Comparison of ENCODE assay signal across 7 cellular contexts in the genomic region with DNA sequence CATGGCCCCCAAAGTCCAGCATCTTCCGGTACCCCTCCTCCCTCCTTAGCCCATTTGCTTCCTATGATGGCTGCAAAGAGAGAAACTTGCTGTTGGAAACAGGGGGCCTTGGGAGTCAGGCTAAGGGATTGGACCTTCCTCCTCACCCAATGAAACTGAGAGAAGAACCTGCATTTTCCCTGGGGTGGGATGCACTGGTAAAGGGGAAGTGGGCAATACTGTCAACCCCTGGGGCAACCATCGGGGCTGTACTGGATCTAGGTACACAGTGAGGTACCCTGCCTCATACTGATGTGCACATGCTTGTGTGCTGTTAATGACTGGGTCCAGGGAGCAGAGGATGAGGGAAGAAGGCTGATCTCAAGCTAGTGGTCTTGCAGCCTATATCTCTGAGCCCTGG. TPM values are rescaled to one million over a fixed set of nuclear protein-coding genes. Genes with fewer than 3 reads are reported as not detected.
DNase-seq lines count a peak whose midpoint lies in the region; TF ChIP-seq lines count a peak whose summit lies in the region.
"Had no signal": no experiment of that assay in that cellular context is flagged by ENCODE, and none has a peak within 500 bp of the region (broad histone marks: within the 10 kb centered on the region; RNA-seq: fewer than 3 reads in every experiment).

No MANE protein-coding gene starts in this region.

- no peak overlapping the region for H4K12ac ChIP-seq in trophoblast cell (ENCODE audit: low read depth, low read length)

- H3K4me2 ChIP-seq in OCI-LY3 (ENCODE audit: low read length) (peak overlapping the region; percentile 38), trophoblast cell (ENCODE audit: low read length) (no peak overlapping the region), PC-9 (no peak overlapping the region)
- H3K4me2 ChIP-seq: smooth muscle cell had no signal

- H2BK5ac ChIP-seq in trophoblast cell (ENCODE audit: low read depth, low read length, poor library complexity): no peak overlapping the region

- DNase-seq in trophoblast cell: no peak
- no peak for DNase-seq in PC-9
- DNase-seq in BE2C: no peak
- DNase-seq: esophagus squamous epithelium had no signal

- H3K27me3 ChIP-seq in OCI-LY3 (ENCODE audit: low read depth, low read length) (peaks cover 2% of the 10 kb centered on the region; the same call in 1 of the 2 replicates), trophoblast cell (ENCODE audit: insufficient read depth, low read length) (no peaks in the 10 kb centered on the region), PC-9 (ENCODE audit: insufficient read depth, low read depth) (no peaks in the 10 kb centered on the region), BE2C (no peaks in the 10 kb centered on the region)

- H3K4me3 ChIP-seq in OCI-LY3 (ENCODE audit: low read length): no peak overlapping the region
- H3K4me3 ChIP-seq in trophoblast cell (ENCODE audit: low read depth, low read length): no peak overlapping the region
- H3K4me3 ChIP-seq in PC-9: no peak overlapping the region
- no peak overlapping the region for H3K4me3 ChIP-seq in BE2C (ENCODE audit: low read depth, low read length)
- H3K4me3 ChIP-seq: esophagus squamous epithelium, smooth muscle cell had no signal

- H3K14ac ChIP-seq in trophoblast cell (ENCODE audit: low read length): no peak overlapping the region

- POLR2A ChIA-PET in PC-9 (lab: Charles Lee; ENCODE audit: unreplicated experiment): no interaction called here

- H3K9ac ChIP-seq in OCI-LY3 (ENCODE audit: low read length) (no peak overlapping the region), trophoblast cell (ENCODE audit: low read length) (no peak overlapping the region)

- H3K27ac ChIP-seq in OCI-LY3 (ENCODE audit: low read length) (no peak overlapping the region), trophoblast cell (ENCODE audit: low read depth, low read length) (no peak overlapping the region), PC-9 (no peak overlapping the region)
- H3K27ac ChIP-seq: esophagus squamous epithelium had no signal

- H3K9me2 ChIP-seq in PC-9 (ENCODE audit: insufficient read depth): no peaks in the 10 kb centered on the region

- no peak overlapping the region for H4K8ac ChIP-seq in trophoblast cell (ENCODE audit: low read depth, low read length)

- H2AFZ ChIP-seq in OCI-LY3 (ENCODE audit: low read depth, low read length) (peak overlapping the region; percentile 47), trophoblast cell (ENCODE audit: insufficient read depth, low read length, poor library complexity) (no peak overlapping the region), PC-9 (no peak overlapping the region)

- H2BK12ac ChIP-seq in trophoblast cell (ENCODE audit: low read length): peak overlapping the region; percentile 13

- H3K9me3 ChIP-seq in OCI-LY3 (ENCODE audit: insufficient read depth, low read length): no peaks in the 10 kb centered on the region
- no peaks in the 10 kb centered on the region for H3K9me3 ChIP-seq in trophoblast cell (ENCODE audit: insufficient read depth, low read depth, low read length)
- no peaks in the 10 kb centered on the region for H3K9me3 ChIP-seq in PC-9 (ENCODE audit: insufficient read depth, low read depth)
- no peaks in the 10 kb centered on the region for H3K9me3 ChIP-seq in BE2C
- H3K9me3 ChIP-seq: esophagus squamous epithelium had no signal

- H3K79me2 ChIP-seq in OCI-LY3 (ENCODE audit: low read length) (no peaks in the 10 kb centered on the region), trophoblast cell (ENCODE audit: control insufficient read depth, insufficient read depth, low read length, poor library complexity) (no peaks in the 10 kb centered on the region), PC-9 (ENCODE audit: low read depth) (no peaks in the 10 kb centered on the region)

- no peak overlapping the region for H3K23ac ChIP-seq in trophoblast cell (ENCODE audit: low read length)

- no TSS peak for BruUV-seq in PC-9 (replicated peaks; lab: Mats Ljungman, UMichigan)

- H4K20me1 ChIP-seq in OCI-LY3 (ENCODE audit: insufficient read depth, low read length): no peaks in the 10 kb centered on the region
- H4K20me1 ChIP-seq in PC-9 (ENCODE audit: insufficient read depth): no peaks in the 10 kb centered on the region

- H4K91ac ChIP-seq in trophoblast cell (ENCODE audit: low read depth, low read length): no peak overlapping the region

- H2BK120ac ChIP-seq in trophoblast cell (ENCODE audit: insufficient read depth, low read length, poor library complexity): no peak overlapping the region

- H3K79me1 ChIP-seq in trophoblast cell (ENCODE audit: low read length): no peaks in the 10 kb centered on the region

- no peak overlapping the region for H3K18ac ChIP-seq in trophoblast cell (ENCODE audit: low read length)

- H3F3A ChIP-seq in PC-9 (ENCODE audit: insufficient read depth, low read depth): no peaks in the 10 kb centered on the region

- CTCF ChIA-PET in PC-9 (lab: Charles Lee): interaction anchor here (1.0 to 1.1 kb wide), 3 partner anchors 42 to 321 kb away, joined by 6 to 10 read pairs (median 6); no protein-coding TSS in a partner anchor

- no peak overlapping the region for H3K4ac ChIP-seq in trophoblast cell (ENCODE audit: low read depth, low read length)

- TF ChIP-seq CTCF in OCI-LY3 (IDR thresholded peaks at IDR 0.05; ENCODE audit: low read depth, low read length): no peak
- TF ChIP-seq CTCF in PC-9 (conservative IDR thresholded peaks at IDR 0.05): no peak
- no peak for TF ChIP-seq CTCF in BE2C (IDR thresholded peaks at IDR 0.05; ENCODE audit: low read depth, low read length)

- H3K36me3 ChIP-seq in OCI-LY3 (replicated peaks; ENCODE audit: low read depth, low read length) (no peaks in the 10 kb centered on the region), trophoblast cell (ENCODE audit: control insufficient read depth in 1 of 2, insufficient read depth in 2 of 2, low read length in 2 of 2) (no peaks in the 10 kb centered on the region), PC-9 (ENCODE audit: low read depth) (no peaks in the 10 kb centered on the region), BE2C (no peaks in the 10 kb centered on the region)
- H3K36me3 ChIP-seq: esophagus squamous epithelium had no signal

- no peak overlapping the region for H2AK5ac ChIP-seq in trophoblast cell (ENCODE audit: low read length)

- intact Hi-C loops in PC-9 (cut with micrococcal nuclease; ENCODE audit: unreplicated experiment): loop anchor here (1.0 to 2.0 kb wide), 6 partner anchors 77 to 447 kb away; no protein-coding TSS in a partner anchor

- no CpG with 5 or more reads among the region's 2 CpGs for WGBS in trophoblast cell (ENCODE audit: extremely low coverage, insufficient coverage, insufficient read length)

- H3K4me1 ChIP-seq in OCI-LY3 (ENCODE audit: low read length): peaks cover 8% of the 10 kb centered on the region
- no peaks in the 10 kb centered on the region for H3K4me1 ChIP-seq in trophoblast cell (ENCODE audit: control insufficient read depth in 1 of 2, insufficient read depth in 2 of 2, low read length in 2 of 2)
- peaks cover 7% of the 10 kb centered on the region; the same call in 1 of the 2 replicates for H3K4me1 ChIP-seq in PC-9 (replicated peaks; ENCODE audit: insufficient read depth)
- H3K4me1 ChIP-seq in BE2C: peaks cover 5% of the 10 kb centered on the region

RNA-seq across cellular contexts. Expression of gene JPH4, which starts 11.0 kb away (rescaled TPM):
- 0.03 TPM in 1 of 2 replicates, not detected in the other for polyA plus RNA-seq in trophoblast cell (2013)
- total RNA-seq in PC-9 (2021): not detected in 2 replicates
- polyA plus RNA-seq in BE2C (2012; ENCODE audit: insufficient read depth, insufficient read length, low read depth): 186 TPM
- total RNA-seq: CD8-positive, alpha-beta T cell had no signal
- polyA plus RNA-seq: smooth muscle cell had no signal

RNA-seq across cellular contexts. Expression of gene AP1G2, which starts 22.0 kb away (rescaled TPM):
- polyA plus RNA-seq in trophoblast cell (2013): 91.9 and 92.6 TPM in 2 replicates
- total RNA-seq in PC-9 (2021): 128 and 160 TPM in 2 replicates
- 46.6 TPM for polyA plus RNA-seq in BE2C (2012; ENCODE audit: insufficient read depth, insufficient read length, low read depth)

RNA-seq across cellular contexts. Expression of gene THTPA, which starts 33.5 kb away (rescaled TPM):
- polyA plus RNA-seq in trophoblast cell (2013): 2.4 and 2.5 TPM in 2 replicates
- total RNA-seq in PC-9 (2021): 3.4 and 4.1 TPM in 2 replicates
- 11.2 TPM for polyA plus RNA-seq in BE2C (2012; ENCODE audit: insufficient read depth, insufficient read length, low read depth)

RNA-seq across cellular contexts. Expression of gene ZFHX2, which starts 38.0 kb away (rescaled TPM):
- 1.1 and 1.2 TPM in 2 replicates for polyA plus RNA-seq in trophoblast cell (2013)
- 3.7 and 5.3 TPM in 2 replicates for total RNA-seq in PC-9 (2021)
- 5.2 TPM for polyA plus RNA-seq in BE2C (2012; ENCODE audit: insufficient read depth, insufficient read length, low read depth)

RNA-seq across cellular contexts. Expression of gene DHRS2, which starts 46.6 kb away (rescaled TPM):
- 13.6 and 14.0 TPM in 2 replicates for polyA plus RNA-seq in trophoblast cell (2013)
- 0.55 and 1.3 TPM in 2 replicates for total RNA-seq in PC-9 (2021)
- 114 TPM for polyA plus RNA-seq in BE2C (2012; ENCODE audit: insufficient read depth, insufficient read length, low read depth)
- total RNA-seq: CD8-positive, alpha-beta T cell had no signal
